Comparison of ENCODE assay signal across 8 cellular contexts in the genomic region with DNA sequence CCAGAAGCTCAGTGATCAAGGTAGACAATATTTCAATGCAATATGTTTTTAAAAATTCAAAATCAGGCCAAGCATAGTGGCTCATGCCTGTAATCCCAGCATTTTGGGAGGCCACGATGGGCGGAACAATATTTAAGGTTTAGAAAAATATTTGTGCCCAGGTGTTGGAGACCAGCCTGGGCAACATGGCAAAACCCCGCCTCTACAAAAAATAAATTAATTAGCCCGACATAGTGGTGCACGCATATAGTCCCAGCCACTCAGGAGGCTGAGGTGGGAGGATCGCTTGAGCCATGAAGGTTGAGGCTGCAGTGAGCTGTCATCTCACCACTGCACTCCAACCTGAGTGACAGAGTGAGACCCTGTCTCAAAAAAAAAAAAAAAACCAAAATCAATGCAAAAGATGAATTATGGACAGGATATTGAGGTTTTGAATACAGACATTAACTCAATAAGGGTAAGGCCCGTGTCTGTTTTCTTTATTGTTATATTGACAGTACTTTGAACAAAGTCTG. TPM values are rescaled to one million over a fixed set of nuclear protein-coding genes. Genes with fewer than 3 reads are reported as not detected.
DNase-seq lines count a peak whose midpoint lies in the region; ATAC-seq and TF ChIP-seq lines count a peak whose summit lies in the region.

No MANE protein-coding gene starts in this region.

- no peaks in the 10 kb centered on the region for H4K20me1 ChIP-seq in fibroblast of lung (ENCODE audit: control insufficient read depth, extremely low read depth, insufficient read depth, low read length)

- no peak overlapping the region for H3K9ac ChIP-seq in fibroblast of lung (ENCODE audit: insufficient read depth, low read length)

- H2AFZ ChIP-seq in fibroblast of lung (ENCODE audit: low read length) = no peak overlapping the region

- no peaks in the 10 kb centered on the region for H3K27me3 Mint-ChIP-seq in T-helper 17 cell

- H3K9me3 ChIP-seq in T-helper 17 cell (ENCODE audit: control insufficient read depth, low read length, poor library complexity, severe bottlenecking) = no peaks in the 10 kb centered on the region
- H3K9me3 ChIP-seq in fibroblast of lung (ENCODE audit: control insufficient read depth, insufficient read depth, low read depth, low read length) = no peaks in the 10 kb centered on the region

- DNase-seq in T-helper 17 cell (no peak), fibroblast of lung (ENCODE audit: low read depth in 2 of 2) (no peak), skeletal muscle cell (ENCODE audit: low read depth) (no peak), DMS 273 treated with DMSO at 0.1 percent for 48 hours (lab: John Stamatoyannopoulos, UW) (no peak), D341Med (ENCODE audit: low spot score) (no peak), AG08396 (ENCODE audit: low spot score) (no peak)

- H3K4me1 ChIP-seq in fibroblast of lung (ENCODE audit: control insufficient read depth, extremely low read depth, insufficient read depth, low read length) = peaks cover 5% of the 10 kb centered on the region

- TF ChIP-seq CTCF in fibroblast of lung (conservative IDR thresholded peaks at IDR 0.05 in 1 of 2, IDR thresholded peaks at IDR 0.05 in 1 of 2; ENCODE audit: low read depth in 1 of 2, low read length in 2 of 2) = no peak

- peaks cover 5% of the 10 kb centered on the region for H3K36me3 Mint-ChIP-seq in T-helper 17 cell (ENCODE audit: low read depth)

- H3K27me3 ChIP-seq in fibroblast of lung (ENCODE audit: control insufficient read depth, insufficient read depth, low read length) = no peaks in the 10 kb centered on the region

- peaks cover 23% of the 10 kb centered on the region for H3K79me2 ChIP-seq in fibroblast of lung (ENCODE audit: control insufficient read depth, insufficient read depth, low read length)

- H3K4me3 ChIP-seq in GM08714 (ENCODE audit: low read length) (peak overlapping the region; percentile 87), fibroblast of lung (replicated peaks in 1 of 4; ENCODE audit: control extremely low read depth in 1 of 4, insufficient read depth in 1 of 4, low read depth in 3 of 4, low read length in 4 of 4) (peak overlapping the region in 2 of 4 experiments; percentile 75 to 85), skeletal muscle cell (ENCODE audit: low read depth, low read length) (peak overlapping the region; percentile 70)

- no peak overlapping the region for H3K27ac ChIP-seq in fibroblast of lung (ENCODE audit: insufficient read depth, low read length)

- H3K36me3 ChIP-seq in fibroblast of lung (ENCODE audit: control insufficient read depth, insufficient read depth, low read length) = no peaks in the 10 kb centered on the region

- peak overlapping the region; percentile 98 for H3K27ac Mint-ChIP-seq in T-helper 17 cell

- H3K4me3 Mint-ChIP-seq in T-helper 17 cell = peak overlapping the region; percentile 98

- ATAC-seq in T-helper 17 cell = no peak
- no peak for ATAC-seq in HG03045 (IDR thresholded peaks at IDR 0.05; ENCODE audit: unreplicated experiment)

- H3K4me1 Mint-ChIP-seq in T-helper 17 cell = peaks cover 39% of the 10 kb centered on the region

- peak overlapping the region; percentile 84 for H3K4me2 ChIP-seq in fibroblast of lung (ENCODE audit: extremely low read depth, insufficient read depth, low read length)

RNA-seq across cellular contexts. Expression of a gene that starts 0.9 kb away (rescaled TPM):
- total RNA-seq in T-helper 17 cell (10 to 100 TPM; 12.7 to 15.2 TPM), fibroblast of lung (27.7 and 32.7 TPM in 2 replicates)
- polyA plus RNA-seq in fibroblast of lung = 18.3 and 23.5 TPM in 2 replicates
- 13.2 and 14.9 TPM in 2 replicates for polyA plus RNA-seq in fibroblast of lung (2012)
- 1.4 and 4.3 TPM in 2 replicates for polyA minus RNA-seq in fibroblast of lung (ENCODE audit: low replicate concordance)

RNA-seq across cellular contexts. Expression of a gene that starts 21.0 kb away (rescaled TPM):
- total RNA-seq in T-helper 17 cell = 1 to 10 TPM; 1.9 to 3.8 TPM
- 21.8 and 25.8 TPM in 2 replicates for total RNA-seq in fibroblast of lung
- 12.8 and 71.4 TPM in 2 replicates for polyA plus RNA-seq in fibroblast of lung
- polyA plus RNA-seq in fibroblast of lung (2012) = 10.2 and 43.5 TPM in 2 replicates
- 2.6 and 2.9 TPM in 2 replicates for polyA minus RNA-seq in fibroblast of lung (ENCODE audit: low replicate concordance)

RNA-seq across cellular contexts. Expression of a gene that starts 35.6 kb away (rescaled TPM):
- total RNA-seq in T-helper 17 cell (not detected), fibroblast of lung (under 0.01 TPM in 1 of 2 replicates, not detected in the other)
- not detected in 2 replicates for polyA plus RNA-seq in fibroblast of lung
- not detected in 2 replicates for polyA plus RNA-seq in fibroblast of lung (2012)
- polyA minus RNA-seq in fibroblast of lung (ENCODE audit: low replicate concordance) = not detected in 2 replicates
